Comparison of ENCODE assay signal across 8 cellular contexts in genomic region chr11:68312780-68313573, GRCh38. TPM values are rescaled to one million over a fixed set of nuclear protein-coding genes. Genes with fewer than 3 reads are reported as not detected.
DNase-seq lines count a peak whose midpoint lies in the region; ATAC-seq and TF ChIP-seq lines count a peak whose summit lies in the region.

No MANE protein-coding gene starts in this region.

- H3K36me3 Mint-ChIP-seq in T-cell: no peaks in the 10 kb centered on the region
- no peaks in the 10 kb centered on the region for H3K36me3 Mint-ChIP-seq in nephron (ENCODE audit: low read depth)

- no peak for DNase-seq in activated CD4-positive, CD25-positive, alpha-beta regulatory T cell (lab: John Stamatoyannopoulos, UW)
- DNase-seq in T-cell (peak in 5 of 34 experiments; percentile 13 to 32 (median 20)), epithelial cell of proximal tubule (ENCODE audit: low read depth) (no peak), NCI-H1092 treated with DMSO at 0.1 percent for 48 hours (lab: John Stamatoyannopoulos, UW) (no peak), NCI-H2196 treated with DMSO at 0.1 percent for 48 hours (lab: John Stamatoyannopoulos, UW; ENCODE audit: unreplicated experiment) (no peak)

- H3K27me3 Mint-ChIP-seq in T-cell: peaks cover 0 to 19% of the 10 kb centered on the region in 2 donors
- peaks cover 12% of the 10 kb centered on the region for H3K27me3 Mint-ChIP-seq in nephron (ENCODE audit: low read depth)

- peak overlapping the region; percentile 67 for H3K4me3 ChIP-seq in epithelial cell of proximal tubule (ENCODE audit: low read depth, low read length)

- peak; percentile 44 to 46 for ATAC-seq in activated CD4-positive, CD25-positive, alpha-beta regulatory T cell treated with anti-CD3 and anti-CD28 coated beads, Interleukin-2, amount 50 U/mL, for 24 hours
- ATAC-seq in T-cell (replicated peaks in 1 of 4) (peak; percentile 57 to 69 (median 61)), GM18867 (IDR thresholded peaks at IDR 0.05; ENCODE audit: unreplicated experiment) (no peak)

- no peaks in the 10 kb centered on the region for H3K9me3 Mint-ChIP-seq in T-cell
- no peaks in the 10 kb centered on the region for H3K9me3 Mint-ChIP-seq in nephron

- H3K27ac Mint-ChIP-seq in T-cell (peak overlapping the region in 1 of 2 donors; percentile 55), nephron (peak overlapping the region; percentile 94 to 98 (median 98))

- TF ChIP-seq CTCF in epithelial cell of proximal tubule (conservative IDR thresholded peaks at IDR 0.05; ENCODE audit: low read depth, low read length): no peak
- no peak for TF ChIP-seq CTCF in nephron (IDR thresholded peaks at IDR 0.05; ENCODE audit: unreplicated experiment in 3 of 3)

- POLR2A ChIA-PET in T-cell (lab: Charles Lee): no interaction called here

- H3K4me3 Mint-ChIP-seq in T-cell (peak overlapping the region; percentile 78 to 87 (median 82)), nephron (peak overlapping the region; percentile 89 to 100 (median 98))

- peaks cover 12 to 24% (median 17%) of the 10 kb centered on the region in 3 donors for H3K4me1 Mint-ChIP-seq in T-cell
- peaks cover 54% of the 10 kb centered on the region for H3K4me1 Mint-ChIP-seq in nephron

- CTCF ChIA-PET in T-cell (lab: Charles Lee): no interaction called here

RNA-seq across cellular contexts. Expression of gene LRP5, which starts 0.6 kb away (rescaled TPM):
- total RNA-seq in T-cell (10 to 100 TPM in 1 of 5 donors, 1 to 10 TPM in 4; 1.8 to 11.3 (median 7.0) TPM), epithelial cell of proximal tubule (22.4 and 31.4 TPM in 2 replicates)

RNA-seq across cellular contexts. Expression of gene C11orf24, which starts 41.2 kb away (rescaled TPM):
- total RNA-seq in T-cell (10 to 100 TPM in 4 of 5 donors, 1 to 10 TPM in 1; 9.5 to 25.3 (median 21.4) TPM), epithelial cell of proximal tubule (46.4 and 77.3 TPM in 2 replicates)
